In genomic region chr11:112219476-112220232, GRCh38 we compare ENCODE assay signal across 8 cellular contexts. TPM values are rescaled to one million over a fixed set of nuclear protein-coding genes. Genes with fewer than 3 reads are reported as not detected.
DNase-seq lines count a peak whose midpoint lies in the region; ATAC-seq, FAIRE-seq and TF ChIP-seq lines count a peak whose summit lies in the region.

No MANE protein-coding gene starts in this region.

- H3K27ac ChIP-seq in PC-9 (no peak overlapping the region), pancreas (no peak overlapping the region)

- POLR2A ChIA-PET in PC-9 (lab: Charles Lee; ENCODE audit: unreplicated experiment), result interaction anchor here (0.7 kb wide), 1 partner anchor 1275 kb away, joined by 7 read pairs; no protein-coding TSS in a partner anchor

- H3K36me3 ChIP-seq in HAP-1 (replicated peaks), result no peaks in the 10 kb centered on the region
- H3K36me3 ChIP-seq in PC-9 (ENCODE audit: low read depth), result no peaks in the 10 kb centered on the region
- H3K36me3 ChIP-seq in pancreas, result no peaks in the 10 kb centered on the region

- CTCF ChIA-PET in PC-9 (lab: Charles Lee), result interaction anchor here (0.6 to 1.2 kb wide), 3 partner anchors 12 to 60 kb away, joined by 3 to 16 read pairs (median 5); no protein-coding TSS in a partner anchor

- DNase-seq in stimulated activated CD4-positive, alpha-beta T cell treated with anti-CD3 and anti-CD28 coated beads, Interleukin-12 subunit alpha, Interleukin-12 subunit beta, amount 100 ng/mL, for 4 hours, result peak; percentile 8
- DNase-seq in stimulated activated CD4-positive, alpha-beta T cell treated with anti-CD3 and anti-CD28 coated beads, Interleukin-1b, Interleukin-23, amount 100 ng/mL, for 48 hours, result no peak
- DNase-seq in HAP-1 (ENCODE audit: low spot score in 2 of 2), result peak; percentile 48 to 56
- DNase-seq in PC-9, result peak; percentile 25 to 67
- DNase-seq in activated naive CD4-positive, alpha-beta T cell treated with anti-CD3 and anti-CD28 coated beads, Interleukin-2, amount 50 U/mL, for 16 hours, result peak; percentile 23
- DNase-seq in globus pallidus (ENCODE audit: low spot score), result peak; percentile 79
- peak in 3 of 6 donors; percentile 17 to 58 (median 28) for DNase-seq in pancreas

- TF ChIP-seq CTCF in LNCAP (IDR thresholded peaks at IDR 0.05) (peak; percentile 74), PC-9 (conservative IDR thresholded peaks at IDR 0.05) (peak; percentile 85), pancreas (IDR thresholded peaks at IDR 0.05) (peak; percentile 52 to 73 (median 61))

- no peaks in the 10 kb centered on the region for H3K9me3 ChIP-seq in HAP-1
- H3K9me3 ChIP-seq in PC-9 (ENCODE audit: insufficient read depth, low read depth), result no peaks in the 10 kb centered on the region
- H3K9me3 ChIP-seq in pancreas, result no peaks in the 10 kb centered on the region

- intact Hi-C loops in PC-9 (cut with micrococcal nuclease; ENCODE audit: unreplicated experiment) (loop anchor here (1.0 to 10.0 kb wide), 3 partner anchors 61 to 1070 kb away; no protein-coding TSS in a partner anchor), pancreas (cut with DNase I) (loop anchor here in 2 of 3 donors (2.0 kb wide), 1 partner anchor 61 kb away; no protein-coding TSS in a partner anchor)

- no peak for FAIRE-seq in pancreas (lab: Jason Lieb, UNC)

- no peaks in the 10 kb centered on the region for H3K9me2 ChIP-seq in PC-9 (ENCODE audit: insufficient read depth)

- H2AFZ ChIP-seq in PC-9, result peak overlapping the region; percentile 45; the same call in 1 of the 2 replicates

- peak; percentile 95 to 100 (median 98) for ATAC-seq in pancreas

- H3F3A ChIP-seq in PC-9 (ENCODE audit: insufficient read depth, low read depth), result 0 out of 2 replicates have a peak, but pooled peaks cover 10% of the 10 kb centered on the region

- H3K4me2 ChIP-seq in PC-9, result no peak overlapping the region

- in situ Hi-C loops in HAP-1 (cut with MboI; ENCODE audit: low sequenced_read_pairs), result loop anchor here (5.0 to 10.0 kb wide), 2 partner anchors 63 to 1065 kb away; no protein-coding TSS in a partner anchor

- no TSS peak for BruUV-seq in PC-9 (replicated peaks; lab: Mats Ljungman, UMichigan)

- H3K79me2 ChIP-seq in PC-9 (ENCODE audit: low read depth), result no peaks in the 10 kb centered on the region

- H3K27me3 ChIP-seq in HAP-1 (ENCODE audit: low read depth), result no peaks in the 10 kb centered on the region; the same call in 1 of the 2 replicates
- no peaks in the 10 kb centered on the region for H3K27me3 ChIP-seq in PC-9 (ENCODE audit: insufficient read depth, low read depth)
- H3K27me3 ChIP-seq in pancreas, result no peaks in the 10 kb centered on the region

- no peaks in the 10 kb centered on the region for H4K20me1 ChIP-seq in PC-9 (ENCODE audit: insufficient read depth)

- no peaks in the 10 kb centered on the region for H3K4me1 ChIP-seq in HAP-1
- H3K4me1 ChIP-seq in PC-9 (replicated peaks; ENCODE audit: insufficient read depth), result peaks cover 28% of the 10 kb centered on the region
- H3K4me1 ChIP-seq in pancreas, result no peaks in the 10 kb centered on the region

- H3K4me3 ChIP-seq in HAP-1, result no peak overlapping the region
- no peak overlapping the region for H3K4me3 ChIP-seq in PC-9
- H3K4me3 ChIP-seq in pancreas, result no peak overlapping the region

- 30 to 32% methylated on average over 7 of the region's 7 CpGs for WGBS in pancreas, 2 donors

RNA-seq across cellular contexts. Expression of gene PTS, which starts 6.6 kb away (rescaled TPM):
- total RNA-seq in PC-9 (2021) (37.6 and 43.0 TPM in 2 replicates), pancreas (10 to 100 TPM in 3 of 6 donors, 1 to 10 TPM in 3; 7.0 to 15.3 (median 10.5) TPM)
- polyA plus RNA-seq in pancreas, result 10 to 100 TPM; 33.0 to 41.5 TPM

RNA-seq across cellular contexts. Expression of gene PLET1, which starts 41.0 kb away (rescaled TPM):
- not detected in 2 replicates for total RNA-seq in PC-9 (2021)
- not detected for total RNA-seq in pancreas
- polyA plus RNA-seq in pancreas, result not detected

RNA-seq across cellular contexts. Expression of gene BCO2, which starts 44.3 kb away (rescaled TPM):
- 3.0 and 3.3 TPM in 2 replicates for total RNA-seq in PC-9 (2021)
- 1 to 10 TPM in 5 of 6 donors, under 1 TPM in 1; 0.59 to 4.1 (median 1.7) TPM for total RNA-seq in pancreas
- polyA plus RNA-seq in pancreas, result 1 to 10 TPM; 3.4 to 10.0 TPM

RNA-seq across cellular contexts. Expression of gene TEX12, which starts 52.5 kb away (rescaled TPM):
- total RNA-seq in PC-9 (2021) (not detected in 2 replicates), pancreas (not detected)
- polyA plus RNA-seq in pancreas, result under 1 TPM in 1 of 2 donors, not detected in 1; 0.19 TPM

RNA-seq across cellular contexts. Expression of gene IL18, which starts 55.8 kb away (rescaled TPM):
- total RNA-seq in PC-9 (2021), result 42.8 and 59.1 TPM in 2 replicates
- total RNA-seq in pancreas, result 10 to 100 TPM in 1 of 6 donors, 1 to 10 TPM in 4, under 1 TPM in 1; 0.83 to 12.1 (median 4.5) TPM
- 1 to 10 TPM; 9.1 to 9.8 TPM for polyA plus RNA-seq in pancreas
